In the genomic region with DNA sequence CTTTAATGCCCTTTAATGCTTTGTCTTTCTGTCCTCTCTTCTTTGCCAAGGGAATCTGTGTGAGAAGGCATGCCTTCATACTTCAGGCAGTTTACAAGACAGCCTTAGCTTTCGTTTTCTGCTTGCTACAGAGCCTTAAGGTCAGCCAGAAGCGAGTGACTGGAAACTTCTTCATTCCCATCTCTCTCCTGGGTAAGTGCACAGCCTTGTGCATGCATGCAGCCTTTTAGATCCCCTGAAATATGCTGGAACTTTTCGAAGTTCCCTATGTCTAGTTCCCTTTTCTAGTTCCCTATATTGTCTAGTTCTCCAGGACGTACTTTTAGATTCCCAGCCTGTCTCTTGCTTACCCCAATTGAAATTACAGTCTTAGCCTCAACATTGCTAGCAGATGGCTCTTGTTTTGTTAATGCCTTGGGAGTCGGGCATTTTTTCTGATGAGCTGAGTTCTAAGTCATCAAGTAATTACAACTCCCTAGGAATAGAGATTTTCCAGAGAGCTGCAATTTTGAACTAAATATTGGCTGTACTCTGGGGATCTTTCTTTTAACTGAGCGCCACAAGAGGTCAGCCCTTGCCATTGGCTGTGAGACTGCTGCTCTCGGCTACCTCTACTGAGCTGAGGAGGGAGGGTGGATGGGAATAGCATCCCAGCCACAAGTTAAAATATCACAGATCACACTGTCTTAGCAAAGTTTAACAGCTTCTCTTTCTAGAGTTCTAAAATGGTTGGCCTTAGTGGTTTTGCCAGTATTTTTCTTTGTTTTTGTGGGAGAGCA, we compare ENCODE assay signal across 8 cellular contexts. TPM values are rescaled to one million over a fixed set of nuclear protein-coding genes. Genes with fewer than 3 reads are reported as not detected.
A peak's percentile ranks its signal among the peaks of the same experiment; 100 is the strongest.
DNase-seq lines count a peak whose midpoint lies in the region; ATAC-seq and TF ChIP-seq lines count a peak whose summit lies in the region.

No MANE protein-coding gene starts in this region.

- peak overlapping the region in 49 of 59 donors; percentile 3 to 82 (median 55) for H3K27ac ChIP-seq in dorsolateral prefrontal cortex
- peak overlapping the region; percentile 89 for H3K27ac ChIP-seq in vagina

- H3K27me3 ChIP-seq in dorsolateral prefrontal cortex (no peaks in the 10 kb centered on the region), vagina (no peaks in the 10 kb centered on the region)

- peak; percentile 51 for ATAC-seq in GM19351 (IDR thresholded peaks at IDR 0.05; ENCODE audit: unreplicated experiment)

- H3K4me3 ChIP-seq in dorsolateral prefrontal cortex (peak overlapping the region in 57 of 59 donors; percentile 0 to 60 (median 41)), vagina (peak overlapping the region; percentile 20 to 39)

- intact Hi-C loops in dorsolateral prefrontal cortex (cut with DNase I) (loop anchor here (2.0 to 10.0 kb wide), 3 partner anchors 60 to 153 kb away; a partner anchor contains a TSS), vagina (cut with DNase I) (no loop called here)

- H3K9me3 ChIP-seq in vagina = no peaks in the 10 kb centered on the region

- no peak for TF ChIP-seq POLR2A in vagina (IDR thresholded peaks at IDR 0.05)

- DNase-seq in Ammon's horn (ENCODE audit: low spot score) (peak; percentile 80), SHP77 treated with DMSO at 0.1 percent for 48 hours (lab: John Stamatoyannopoulos, UW) (peak; percentile 21), dorsolateral prefrontal cortex (peak in 6 of 10 donors; percentile 30 to 57 (median 46)), midbrain (lab: John Stamatoyannopoulos, UW) (peak; percentile 71), vagina (ENCODE audit: extremely low spot score in 2 of 2) (no peak), DMS153 treated with DMSO at 0.1 percent for 48 hours (lab: John Stamatoyannopoulos, UW; ENCODE audit: unreplicated experiment) (no peak)
- no peak for DNase-seq in activated CD4-positive, CD25-positive, alpha-beta regulatory T cell (lab: John Stamatoyannopoulos, UW)

- H3K4me1 ChIP-seq in vagina = peaks cover 23% of the 10 kb centered on the region

- TF ChIP-seq CTCF in dorsolateral prefrontal cortex (IDR thresholded peaks at IDR 0.05 in 54 of 56, conservative IDR thresholded peaks at IDR 0.05 in 2 of 56; ENCODE audit: low read depth in 1 of 56, partially characterized antibody in 56 of 56) (peak in 54 of 56 donors; percentile 21 to 79 (median 55)), vagina (IDR thresholded peaks at IDR 0.05) (peak in 1 of 3 experiments; percentile 32)

- H3K36me3 ChIP-seq in vagina = no peaks in the 10 kb centered on the region

RNA-seq across cellular contexts. Expression of a gene that starts 22.7 kb away (rescaled TPM):
- total RNA-seq in dorsolateral prefrontal cortex = 10 to 100 TPM in 113 of 120 experiments, 1 to 10 TPM in 7; 8.6 to 20.9 (median 13.7) TPM
- total RNA-seq in vagina = 9.8 TPM

RNA-seq across cellular contexts. Expression of a gene that starts 51.3 kb away (rescaled TPM):
- total RNA-seq in dorsolateral prefrontal cortex = 10 to 100 TPM; 44.7 to 85.8 (median 66.2) TPM
- 23.6 TPM for total RNA-seq in vagina

Comparison
In these comparisons a context has a peak if more than half of its experiments do, and no peak if none do; other contexts are left out.
1. DNase-seq: peak in Ammon's horn (single experiment), SHP77 treated with DMSO at 0.1 percent for 48 hours (single experiment), dorsolateral prefrontal cortex (6 of 10) and midbrain (single experiment); none in vagina (0 of 2), DMS153 treated with DMSO at 0.1 percent for 48 hours (single experiment) and activated CD4-positive, CD25-positive, alpha-beta regulatory T cell (0 of 4).